ENCODE assay signal across 29 cellular contexts in genomic region chr1:28801461-28801860, GRCh38. TPM values are rescaled to one million over a fixed set of nuclear protein-coding genes. Genes with fewer than 3 reads are reported as not detected.
"Had no signal": no experiment of that assay in that cellular context is flagged by ENCODE, and none has a peak within 500 bp of the region (broad histone marks: within the 10 kb centered on the region; RNA-seq: fewer than 3 reads in every experiment).

No MANE protein-coding gene starts in this region.

- H3K4me3 Mint-ChIP-seq: activated CD4-positive, alpha-beta T cell treated with anti-CD3 and anti-CD28 coated beads, Interleukin-2, amount 10 ng/mL, durations not matched to agents 24 days and 14 days; activated CD8-positive, alpha-beta memory T cell treated with anti-CD3 and anti-CD28 coated beads, Interleukin-2, amount 10 ng/mL, durations not matched to agents 7 days and 5 days; activated naive CD8-positive, alpha-beta T cell treated with anti-CD3 and anti-CD28 coated beads, Interleukin-2, amount 50 U/mL, for 24 hours; activated T-cell treated with anti-CD3 and anti-CD28 coated beads, Interleukin-2, amount 50 U/mL, for 24 hours; activated T-helper 1 cell treated with anti-CD3 and anti-CD28 coated beads, Interleukin-12 subunit alpha, Interleukin-12 subunit beta, Interleukin-2, Interleukin-4 antibody, amounts not matched to agents 30 ng/mL and 10 ng/mL and 1 ng/mL, durations not matched to agents 14 hours and 24 hours and 36 hours; brain; T-helper 17 cell; WTC11 had no signal

- H3K36me3 ChIP-seq: Peyer's patch had no signal

- H3K4me3 ChIP-seq: Peyer's patch had no signal

- FAIRE-seq: astrocyte had no signal

- H3K36me3 Mint-ChIP-seq: activated CD8-positive, alpha-beta memory T cell treated with anti-CD3 and anti-CD28 coated beads, Interleukin-2, amount 10 ng/mL, durations not matched to agents 7 days and 5 days; activated naive CD4-positive, alpha-beta T cell treated with anti-CD3 and anti-CD28 coated beads, Interleukin-2, amount 50 U/mL, for 72 hours; brain had no signal

- H3K27ac ChIP-seq: Peyer's patch had no signal

- H3K27ac Mint-ChIP-seq: activated CD4-positive, alpha-beta T cell treated with anti-CD3 and anti-CD28 coated beads, Interleukin-2, amount 10 ng/mL, durations not matched to agents 24 days and 14 days; activated CD8-positive, alpha-beta memory T cell treated with anti-CD3 and anti-CD28 coated beads, Interleukin-2, amount 10 ng/mL, durations not matched to agents 7 days and 5 days; activated naive CD8-positive, alpha-beta T cell treated with anti-CD3 and anti-CD28 coated beads, Interleukin-2, amount 50 U/mL, for 24 hours; activated T-cell treated with anti-CD3 and anti-CD28 coated beads, Interleukin-2, amount 50 U/mL, for 24 hours; activated T-helper 1 cell treated with anti-CD3 and anti-CD28 coated beads, Interleukin-12 subunit alpha, Interleukin-12 subunit beta, Interleukin-2, Interleukin-4 antibody, amounts not matched to agents 30 ng/mL and 10 ng/mL and 1 ng/mL, durations not matched to agents 14 hours and 24 hours and 36 hours; T-helper 17 cell; WTC11 had no signal

- DNase-seq: activated CD4-positive, alpha-beta T cell treated with anti-CD3 and anti-CD28 coated beads, Interleukin-2, amount 10 ng/mL, durations not matched to agents 24 days and 14 days; activated CD4-positive, alpha-beta T cell treated with anti-CD3 and anti-CD28 coated beads, Interleukin-2, amount 50 U/mL, for 48 hours; activated CD4-positive, CD25-positive, alpha-beta regulatory T cell treated with anti-CD3 and anti-CD28 coated beads, Interleukin-2, amount 50 U/mL, for 72 hours; activated CD8-positive, alpha-beta memory T cell treated with anti-CD3 and anti-CD28 coated beads, Interleukin-2, amount 10 ng/mL, durations not matched to agents 7 days and 5 days; activated effector memory CD4-positive, alpha-beta T cell treated with Interleukin-2 at 50 U/mL for 16 hours; activated naive CD4-positive, alpha-beta T cell treated with Interleukin-2 at 50 U/mL for 16 hours; activated naive CD8-positive, alpha-beta T cell treated with anti-CD3 and anti-CD28 coated beads, Interleukin-2, amount 50 U/mL, for 24 hours; activated T-cell treated with anti-CD3 and anti-CD28 coated beads, Interleukin-2, amount 50 U/mL, for 24 hours; amygdala; cerebellar nuclear complex; Kasumi-1; MV-4-11; NCI-H1092 treated with DMSO at 0.1 percent for 48 hours; NCI-H1417 treated with DMSO at 0.1 percent for 48 hours; NCI-H1694 treated with DMSO at 0.1 percent for 48 hours; NCI-H2029 treated with DMSO at 0.1 percent for 48 hours; NCI-H345; NCI-H510A; NCI-H526 treated with DMSO at 0.1 percent for 48 hours; NK-92 treated with Interleukin-12 subunit alpha and Interleukin-12 subunit beta, amount 100 ng/mL, for 24 hours; Peyer's patch; SHP77 treated with DMSO at 0.1 percent for 48 hours; T-helper 17 cell; T-helper 9 cell had no signal

- H3K4me1 Mint-ChIP-seq: activated CD8-positive, alpha-beta memory T cell treated with anti-CD3 and anti-CD28 coated beads, Interleukin-2, amount 10 ng/mL, durations not matched to agents 7 days and 5 days; activated naive CD8-positive, alpha-beta T cell treated with anti-CD3 and anti-CD28 coated beads, Interleukin-2, amount 50 U/mL, for 24 hours; T-helper 17 cell had no signal

- H3K4me1 ChIP-seq: Peyer's patch had no signal

- H3K9me3 Mint-ChIP-seq: activated CD4-positive, alpha-beta T cell treated with anti-CD3 and anti-CD28 coated beads, Interleukin-2, amount 10 ng/mL, durations not matched to agents 24 days and 14 days; activated naive CD4-positive, alpha-beta T cell treated with anti-CD3 and anti-CD28 coated beads, Interleukin-2, amount 50 U/mL, for 72 hours; activated naive CD8-positive, alpha-beta T cell treated with anti-CD3 and anti-CD28 coated beads, Interleukin-2, amount 50 U/mL, for 24 hours; activated T-cell treated with anti-CD3 and anti-CD28 coated beads, Interleukin-2, amount 50 U/mL, for 24 hours; activated T-helper 1 cell treated with anti-CD3 and anti-CD28 coated beads, Interleukin-12 subunit alpha, Interleukin-12 subunit beta, Interleukin-2, Interleukin-4 antibody, amounts not matched to agents 30 ng/mL and 10 ng/mL and 1 ng/mL, durations not matched to agents 14 hours and 24 hours and 36 hours had no signal

- H3K9me3 ChIP-seq: Peyer's patch had no signal

RNA-seq across cellular contexts. Expression of gene OPRD1, which starts 10.5 kb away (rescaled TPM):
- total RNA-seq: activated CD8-positive, alpha-beta memory T cell treated with anti-CD3 and anti-CD28 coated beads, Interleukin-2, amount 10 ng/mL, durations not matched to agents 7 days and 5 days; T-helper 17 cell had no signal
